ENCODE assay signal across 8 cellular contexts in the genomic region with DNA sequence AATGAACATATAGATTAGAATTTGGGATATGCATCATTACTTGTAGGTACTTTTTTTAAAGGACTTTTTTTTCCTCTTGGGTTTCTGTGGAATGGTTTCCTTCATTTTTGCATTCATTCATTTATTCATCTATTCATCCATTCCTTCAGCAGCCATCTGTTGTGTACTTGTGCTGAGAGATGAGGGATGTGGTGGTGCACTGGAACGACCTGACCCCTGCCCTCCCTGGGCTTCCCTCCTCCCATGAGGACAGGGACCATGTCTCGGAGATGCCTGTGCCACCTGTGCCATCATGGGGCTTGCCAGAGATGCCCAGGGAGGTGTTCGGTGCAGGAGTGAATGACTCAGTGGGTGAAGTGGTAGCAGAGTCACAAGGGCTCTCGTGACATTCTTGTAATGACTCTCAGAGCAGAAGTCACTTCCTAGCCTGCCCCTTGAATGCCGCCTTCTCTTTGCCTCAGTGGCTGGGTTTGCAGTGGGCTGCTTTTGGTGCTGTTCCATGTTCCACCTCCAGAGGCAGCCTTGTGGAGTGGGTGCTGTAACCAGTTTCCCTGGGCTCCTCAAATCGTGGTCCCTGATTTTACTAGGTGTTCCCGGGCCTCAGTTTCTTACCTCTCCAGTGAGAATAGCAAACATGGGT. TPM values are rescaled to one million over a fixed set of nuclear protein-coding genes. Genes with fewer than 3 reads are reported as not detected.
DNase-seq lines count a peak whose midpoint lies in the region; ATAC-seq and TF ChIP-seq lines count a peak whose summit lies in the region.

No MANE protein-coding gene starts in this region.

- H3K27me3 Mint-ChIP-seq in activated CD8-positive, alpha-beta memory T cell treated with anti-CD3 and anti-CD28 coated beads, Interleukin-2, amount 10 ng/mL, durations not matched to agents 7 days and 5 days, result no peaks in the 10 kb centered on the region

- ATAC-seq in GM18861 (IDR thresholded peaks at IDR 0.05; ENCODE audit: unreplicated experiment), result peak; percentile 52
- peak; percentile 69 for ATAC-seq in HG03432 (IDR thresholded peaks at IDR 0.05; ENCODE audit: unreplicated experiment)
- peak; percentile 89 for ATAC-seq in activated CD8-positive, alpha-beta memory T cell treated with anti-CD3 and anti-CD28 coated beads, Interleukin-2, amount 10 ng/mL, durations not matched to agents 7 days and 5 days
- ATAC-seq in GM19328 (IDR thresholded peaks at IDR 0.05; ENCODE audit: unreplicated experiment), result no peak

- H3K36me3 Mint-ChIP-seq in activated CD8-positive, alpha-beta memory T cell treated with anti-CD3 and anti-CD28 coated beads, Interleukin-2, amount 10 ng/mL, durations not matched to agents 7 days and 5 days, result peaks cover 49% of the 10 kb centered on the region

- peak overlapping the region; percentile 88 for H3K27ac Mint-ChIP-seq in activated CD8-positive, alpha-beta memory T cell treated with anti-CD3 and anti-CD28 coated beads, Interleukin-2, amount 10 ng/mL, durations not matched to agents 7 days and 5 days

- no peak overlapping the region for H3K9ac ChIP-seq in liver (ENCODE audit: low read depth in 1 of 2, low read length in 2 of 2)

- TF ChIP-seq CTCF in liver (IDR thresholded peaks at IDR 0.05; ENCODE audit: low read depth, low read length, missing input control), result peak; percentile 10

- H3K36me3 ChIP-seq in liver (ENCODE audit: control insufficient read depth in 4 of 4, insufficient read depth in 3 of 4, low read depth in 1 of 4, low read length in 3 of 4), result peaks cover 0 to 16% (median 5%) of the 10 kb centered on the region in 4 donors

- peak overlapping the region; percentile 61 for H3K4me3 Mint-ChIP-seq in activated CD8-positive, alpha-beta memory T cell treated with anti-CD3 and anti-CD28 coated beads, Interleukin-2, amount 10 ng/mL, durations not matched to agents 7 days and 5 days

- peak in 1 of 2 donors; percentile 20 for TF ChIP-seq RAD21 in liver (IDR thresholded peaks at IDR 0.05)

- no peaks in the 10 kb centered on the region for H3K27me3 ChIP-seq in liver (ENCODE audit: control insufficient read depth in 4 of 4, insufficient read depth in 4 of 4, low read length in 3 of 4)

- peak; percentile 93 for DNase-seq in activated CD8-positive, alpha-beta memory T cell treated with anti-CD3 and anti-CD28 coated beads, Interleukin-2, amount 10 ng/mL, durations not matched to agents 7 days and 5 days
- DNase-seq in substantia nigra (lab: John Stamatoyannopoulos, UW) (no peak), SK-N-DZ (ENCODE audit: low spot score) (no peak), NCI-H345 treated with DMSO at 0.1 percent for 48 hours (lab: John Stamatoyannopoulos, UW; ENCODE audit: unreplicated experiment) (no peak)

- WGBS in liver, result 69% methylated on average over 7 of the region's 7 CpGs

- H3K9me3 Mint-ChIP-seq in activated CD8-positive, alpha-beta memory T cell treated with anti-CD3 and anti-CD28 coated beads, Interleukin-2, amount 10 ng/mL, durations not matched to agents 7 days and 5 days (ENCODE audit: low read depth), result no peaks in the 10 kb centered on the region

- H3K27ac ChIP-seq in liver (ENCODE audit: low read depth in 1 of 2, low read length in 2 of 2) (no peak overlapping the region), substantia nigra (ENCODE audit: low read depth, low read length, poor library complexity, severe bottlenecking) (no peak overlapping the region)

- no peak overlapping the region for H3K4me3 ChIP-seq in liver (ENCODE audit: low read depth in 1 of 3, low read length in 3 of 3)

- H3K4me1 Mint-ChIP-seq in activated CD8-positive, alpha-beta memory T cell treated with anti-CD3 and anti-CD28 coated beads, Interleukin-2, amount 10 ng/mL, durations not matched to agents 7 days and 5 days, result peaks cover 87% of the 10 kb centered on the region

- no peaks in the 10 kb centered on the region for H3K9me3 ChIP-seq in liver (ENCODE audit: control insufficient read depth in 4 of 4, low read length in 3 of 4)

- H3K4me1 ChIP-seq in liver (ENCODE audit: control insufficient read depth in 4 of 4, insufficient read depth in 4 of 4, low read length in 3 of 4), result no peaks in the 10 kb centered on the region

- CTCF ChIA-PET in activated CD8-positive, alpha-beta memory T cell treated with anti-CD3 and anti-CD28 coated beads, Interleukin-2, amount 10 ng/mL, durations not matched to agents 7 days and 5 days (lab: Charles Lee), result interaction anchor here (1.2 to 1.5 kb wide), 2 partner anchors 237 to 267 kb away, joined by 4 to 13 read pairs; a partner anchor contains a TSS

TF ChIP-seq in liver, 16 proteins besides CTCF, POLR2A, EP300 and RAD21:
- TF ChIP-seq NR2F2 (IDR thresholded peaks at IDR 0.05), result no peak
- no peak for TF ChIP-seq RXRA (IDR thresholded peaks at IDR 0.05)
- TF ChIP-seq, protein P1, sequence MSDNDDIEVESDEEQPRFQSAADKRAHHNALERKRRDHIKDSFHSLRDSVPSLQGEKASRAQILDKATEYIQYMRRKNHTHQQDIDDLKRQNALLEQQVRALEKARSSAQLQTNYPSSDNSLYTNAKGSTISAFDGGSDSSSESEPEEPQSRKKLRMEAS (IDR thresholded peaks at IDR 0.05), result no peak
- no peak for TF ChIP-seq YY1 (IDR thresholded peaks at IDR 0.05)

RNA-seq across cellular contexts. Expression of a gene that starts 43.9 kb away (rescaled TPM):
- 10 to 100 TPM; 36.5 to 55.9 TPM for total RNA-seq in activated CD8-positive, alpha-beta memory T cell treated with anti-CD3 and anti-CD28 coated beads, Interleukin-2, amount 10 ng/mL, durations not matched to agents 7 days and 5 days
- 10 to 100 TPM; 22.6 to 23.0 TPM for total RNA-seq in liver
- polyA plus RNA-seq in liver, result 10 to 100 TPM in 1 of 2 donors, 1 to 10 TPM in 1; 9.7 to 12.3 TPM
- polyA plus RNA-seq in SK-N-DZ (2014; cell fraction: cytosol; rRNA removed), result 7.4 and 10.1 TPM in 2 replicates
- 7.2 and 9.7 TPM in 2 replicates for polyA plus RNA-seq in SK-N-DZ (2014; cell fraction: nucleus; rRNA removed)

RNA-seq across cellular contexts. Expression of a gene that starts 46.0 kb away (rescaled TPM):
- total RNA-seq in activated CD8-positive, alpha-beta memory T cell treated with anti-CD3 and anti-CD28 coated beads, Interleukin-2, amount 10 ng/mL, durations not matched to agents 7 days and 5 days, result 10 to 100 TPM; 23.3 to 30.8 TPM
- 10 to 100 TPM; 13.6 to 69.9 TPM for total RNA-seq in liver
- 10 to 100 TPM; 26.5 to 57.2 TPM for polyA plus RNA-seq in liver
- polyA plus RNA-seq in SK-N-DZ (2014; cell fraction: cytosol; rRNA removed), result 44.3 and 52.6 TPM in 2 replicates
- polyA plus RNA-seq in SK-N-DZ (2014; cell fraction: nucleus; rRNA removed), result 34.4 and 41.2 TPM in 2 replicates
